In genomic region chr16:684067-684794, GRCh38 we compare ENCODE assay signal across 8 cellular contexts. TPM values are rescaled to one million over a fixed set of nuclear protein-coding genes. Genes with fewer than 3 reads are reported as not detected.
DNase-seq lines count a peak whose midpoint lies in the region; ATAC-seq and TF ChIP-seq lines count a peak whose summit lies in the region.

TSS of gene JMJD8 (minus strand) at chr16:684334. CDS start at chr16:684319, 15 bp downstream.

- H3K9me3 ChIP-seq in right lobe of liver = no peaks in the 10 kb centered on the region

- peaks cover 21% of the 10 kb centered on the region for H3K36me3 Mint-ChIP-seq in activated CD4-positive, alpha-beta memory T cell treated with anti-CD3 and anti-CD28 coated beads for 36 hours

- peaks cover 37% of the 10 kb centered on the region for H3K4me1 Mint-ChIP-seq in activated CD4-positive, alpha-beta memory T cell treated with anti-CD3 and anti-CD28 coated beads for 36 hours (ENCODE audit: low read depth)

- H3K36me3 ChIP-seq in right lobe of liver = peaks cover 0 to 21% (median 7%) of the 10 kb centered on the region in 4 donors

- peak within 1 kb of the TSS; percentile 94 for H3K27ac ChIP-seq in C4-2B
- H3K27ac ChIP-seq in right lobe of liver = peak within 1 kb of the TSS; percentile 32 to 40 (median 36)

- no peak for TF ChIP-seq CTCF in C4-2B (conservative IDR thresholded peaks at IDR 0.05)
- TF ChIP-seq CTCF in right lobe of liver (IDR thresholded peaks at IDR 0.05) = no peak

- peak within 1 kb of the TSS; percentile 82 for H3K4me3 Mint-ChIP-seq in activated CD4-positive, alpha-beta memory T cell treated with anti-CD3 and anti-CD28 coated beads for 36 hours

- TF ChIP-seq POLR2A in right lobe of liver (IDR thresholded peaks at IDR 0.05) = peak; percentile 63

- peak within 1 kb of the TSS; percentile 74 for H3K27ac Mint-ChIP-seq in activated CD4-positive, alpha-beta memory T cell treated with anti-CD3 and anti-CD28 coated beads for 36 hours

- no peaks in the 10 kb centered on the region for H3K27me3 Mint-ChIP-seq in activated CD4-positive, alpha-beta memory T cell treated with anti-CD3 and anti-CD28 coated beads for 36 hours

- H3K27me3 ChIP-seq in right lobe of liver = no peaks in the 10 kb centered on the region

- H3K4me3 ChIP-seq in right lobe of liver = peak within 1 kb of the TSS; percentile 47 to 84 (median 68)

- no peaks in the 10 kb centered on the region for H3K9me3 Mint-ChIP-seq in activated CD4-positive, alpha-beta memory T cell treated with anti-CD3 and anti-CD28 coated beads for 36 hours

- intact Hi-C loops in activated CD4-positive, alpha-beta memory T cell treated with anti-CD3 and anti-CD28 coated beads for 36 hours (cut with micrococcal nuclease) = loop anchor here (2.0 to 5.0 kb wide), 2 partner anchors 47 to 97 kb away; partner anchors contain the start of gene METTL26
- intact Hi-C loops in right lobe of liver (cut with DNase I) = no loop called here

- POLR2A ChIA-PET in activated CD4-positive, alpha-beta memory T cell treated with anti-CD3 and anti-CD28 coated beads for 36 hours (lab: Charles Lee) = interaction anchor here (0.5 to 1.3 kb wide), 4 partner anchors 8 to 95 kb away, joined by 3 read pairs; partner anchors contain the start of genes RHBDL1 and RHOT2

- DNase-seq in NCI-H82 (lab: John Stamatoyannopoulos, UW) (peak; percentile 98), dermis microvascular lymphatic vessel endothelial cell (ENCODE audit: low read depth in 2 of 2) (peak; percentile 57 to 89), right lobe of liver (peak; percentile 98)
- peak; percentile 98 for DNase-seq in activated CD4-positive, alpha-beta memory T cell treated with anti-CD3 and anti-CD28 coated beads for 36 hours
- DNase-seq in stimulated activated CD4-positive, alpha-beta T cell treated with anti-CD3 and anti-CD28 coated beads, Interleukin-4, amount 100 ng/mL, for 1 hour = peak; percentile 99

- ATAC-seq in GM19395 (IDR thresholded peaks at IDR 0.05; ENCODE audit: unreplicated experiment) (peak; percentile 71), HG03558 (IDR thresholded peaks at IDR 0.05; ENCODE audit: extremely low read depth, unreplicated experiment) (peak; percentile 60), right lobe of liver (peak; percentile 60 to 71 (median 66))

- CTCF ChIA-PET in activated CD4-positive, alpha-beta memory T cell treated with anti-CD3 and anti-CD28 coated beads for 36 hours (lab: Charles Lee) = no interaction called here

- WGBS in right lobe of liver (ENCODE audit: insufficient coverage, low coverage, low lambda C conversion rate, missing lambda C conversion rate) = 0% methylated on average over 3 of the region's 91 CpGs

- H3K4me1 ChIP-seq in right lobe of liver = peaks cover 0 to 41% (median 17%) of the 10 kb centered on the region in 4 donors

RNA-seq across cellular contexts. Expression of gene JMJD8, which starts in this region (rescaled TPM):
- total RNA-seq in activated CD4-positive, alpha-beta memory T cell treated with anti-CD3 and anti-CD28 coated beads for 36 hours = 10 to 100 TPM; 29.8 to 30.3 TPM
- total RNA-seq in dermis microvascular lymphatic vessel endothelial cell (16.6 and 35.4 TPM in 2 replicates), right lobe of liver (10 to 100 TPM; 26.9 to 68.1 (median 36.9) TPM)

Comparison
In these comparisons a context has a peak if more than half of its experiments do, and no peak if none do; other contexts are left out.
1. Peak in every context shown above with its lines: DNase-seq, ATAC-seq, H3K4me3 ChIP-seq and H3K27ac ChIP-seq.